Comparison of ENCODE assay signal across 18 cellular contexts in the genomic region with DNA sequence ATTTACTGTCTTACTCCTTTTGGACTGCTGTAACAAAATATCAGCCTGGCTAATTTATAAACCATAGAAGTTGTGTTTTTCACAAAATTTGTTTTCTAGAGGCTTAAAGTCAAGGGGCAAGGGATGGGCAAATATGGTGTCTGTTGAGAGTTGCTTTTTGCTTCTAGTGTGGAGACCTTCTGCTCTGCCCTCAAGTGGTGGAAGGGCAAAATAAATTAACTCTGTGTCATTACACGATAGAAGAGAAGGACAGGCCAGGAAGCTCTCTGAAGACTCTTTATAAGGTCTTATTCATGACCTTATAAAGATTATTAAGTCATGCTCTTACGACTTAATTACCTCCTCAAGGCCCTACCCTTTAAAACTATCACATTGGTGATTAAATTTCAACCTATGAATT.
DNase-seq lines count a peak whose midpoint lies in the region; ATAC-seq, FAIRE-seq and TF ChIP-seq lines count a peak whose summit lies in the region.
"Had no signal": no experiment of that assay in that cellular context is flagged by ENCODE, and none has a peak within 500 bp of the region (broad histone marks: within the 10 kb centered on the region; RNA-seq: fewer than 3 reads in every experiment).

No MANE protein-coding gene starts in this region.

- H2BK120ac ChIP-seq in H9 (ENCODE audit: low read depth, low read length, poor library complexity, severe bottlenecking), result no peak overlapping the region

- no peak overlapping the region for H3K9ac ChIP-seq in H9 (ENCODE audit: extremely low read depth, insufficient read length, low read length)
- H3K9ac ChIP-seq: BLaER1 treated with 17β-estradiol and CSF1 and Interleukin-3, amounts not matched to agents 10 nM and 100 nM had no signal

- no peak overlapping the region for H3K27ac ChIP-seq in H9 (ENCODE audit: insufficient read length, low read depth, low read length)
- H3K27ac ChIP-seq: BLaER1 treated with 17β-estradiol and CSF1 and Interleukin-3, amounts not matched to agents 10 nM and 100 nM; hepatocyte; spleen had no signal

- no peaks in the 10 kb centered on the region for H3K27me3 Mint-ChIP-seq in H9 (ENCODE audit: low read depth)
- H3K27me3 Mint-ChIP-seq: activated naive CD4-positive, alpha-beta T cell treated with anti-CD3 and anti-CD28 coated beads, Interleukin-2, amount 50 U/mL, for 24 hours; memory B cell had no signal

- H3K18ac ChIP-seq in H9 (ENCODE audit: insufficient read length, low read depth, low read length), result no peak overlapping the region

- no peak overlapping the region for H3K27ac Mint-ChIP-seq in H9
- H3K27ac Mint-ChIP-seq: activated naive CD4-positive, alpha-beta T cell treated with anti-CD3 and anti-CD28 coated beads, Interleukin-2, amount 50 U/mL, for 24 hours; memory B cell had no signal

- H3K9me3 Mint-ChIP-seq in H9, result peaks cover 13 to 19% of the 10 kb centered on the region in 2 experiments
- H3K9me3 Mint-ChIP-seq: memory B cell had no signal

- H2AK5ac ChIP-seq in H9 (ENCODE audit: insufficient read length, low read length), result no peak overlapping the region

- peaks cover 3% of the 10 kb centered on the region for H3K9me3 ChIP-seq in H9 (ENCODE audit: control insufficient read depth, low read depth, low read length)

- DNase-seq in CMK (ENCODE audit: low read depth) (peak; percentile 20), H9 (no peak), RPMI7951 (ENCODE audit: low read depth) (peak; percentile 14), iPS-NIHi11 (ENCODE audit: low spot score) (peak; percentile 22), NCI-H1048 (lab: John Stamatoyannopoulos, UW) (no peak), HTR-8/SVneo (ENCODE audit: insufficient read length, low spot score) (no peak), RPMI8226 (no peak)
- DNase-seq: central memory CD4-positive, alpha-beta T cell; NCI-H226; spleen had no signal

- no peak overlapping the region for H2BK15ac ChIP-seq in H9 (ENCODE audit: low read depth, low read length)

- H2BK5ac ChIP-seq in H9 (ENCODE audit: insufficient read length, low read length), result no peak overlapping the region

- no peak overlapping the region for H3K4me2 ChIP-seq in H9 (ENCODE audit: insufficient read depth, insufficient read length, low read length)
- H3K4me2 ChIP-seq: BLaER1 treated with 17β-estradiol and CSF1 and Interleukin-3, amounts not matched to agents 10 nM and 100 nM; hepatocyte had no signal

- H3K56ac ChIP-seq in H9 (ENCODE audit: insufficient read length, low read depth, low read length), result no peak overlapping the region

- TF ChIP-seq CTCF in H9 (conservative IDR thresholded peaks at IDR 0.05), result peak; percentile 48; the same call in 2 of the 3 replicates

- no peak overlapping the region for H4K5ac ChIP-seq in H9 (ENCODE audit: insufficient read length, low read depth, low read length)

- FAIRE-seq in HTR-8/SVneo (lab: Jason Lieb, UNC), result no peak
- FAIRE-seq: GM18507 had no signal

- H3K79me2 ChIP-seq in H9 (ENCODE audit: insufficient read depth, low read length), result no peaks in the 10 kb centered on the region
- H3K79me2 ChIP-seq: hepatocyte had no signal

- H3K23ac ChIP-seq in H9 (ENCODE audit: insufficient read length, low read depth, low read length), result no peak overlapping the region

- H3K4me1 Mint-ChIP-seq in H9, result no peaks in the 10 kb centered on the region
- H3K4me1 Mint-ChIP-seq: activated naive CD4-positive, alpha-beta T cell treated with anti-CD3 and anti-CD28 coated beads, Interleukin-2, amount 50 U/mL, for 24 hours; memory B cell had no signal

- H4K91ac ChIP-seq in H9 (ENCODE audit: insufficient read length, low read depth, low read length), result no peak overlapping the region

- ATAC-seq in GM19455 (IDR thresholded peaks at IDR 0.05; ENCODE audit: unreplicated experiment), result no peak
- ATAC-seq: HCT116, Right ventricle myocardium inferior had no signal

- H2BK12ac ChIP-seq in H9 (ENCODE audit: insufficient read length, low read depth, low read length), result no peak overlapping the region

- H3K4me3 Mint-ChIP-seq in H9, result no peak overlapping the region
- H3K4me3 Mint-ChIP-seq: activated naive CD4-positive, alpha-beta T cell treated with anti-CD3 and anti-CD28 coated beads, Interleukin-2, amount 50 U/mL, for 24 hours; memory B cell had no signal

- no peaks in the 10 kb centered on the region for H3K4me1 ChIP-seq in H9 (ENCODE audit: insufficient read depth, low read length)
- H3K4me1 ChIP-seq: BLaER1 treated with 17β-estradiol and CSF1 and Interleukin-3, amounts not matched to agents 10 nM and 100 nM; spleen had no signal

- no peak overlapping the region for H3T11ph ChIP-seq in H9 (ENCODE audit: low read length)

- no peak overlapping the region for H3K14ac ChIP-seq in H9 (ENCODE audit: insufficient read depth, low read length)

- no peak overlapping the region for H3K4ac ChIP-seq in H9 (ENCODE audit: low read depth, low read length)

- H3K27me3 ChIP-seq in H9 (ENCODE audit: insufficient read depth, low read length), result no peaks in the 10 kb centered on the region
- H3K27me3 ChIP-seq: BLaER1 treated with 17β-estradiol and CSF1 and Interleukin-3, amounts not matched to agents 10 nM and 100 nM; hepatocyte; spleen had no signal

- no CpG with 5 or more reads among the region's 2 CpGs for WGBS in H9 (ENCODE audit: extremely low coverage, insufficient read length, low lambda C conversion rate)

- H3K23me2 ChIP-seq in H9 (ENCODE audit: insufficient read length, low read depth, low read length, poor library complexity, severe bottlenecking), result no peaks in the 10 kb centered on the region

- no peaks in the 10 kb centered on the region for H4K20me1 ChIP-seq in H9 (ENCODE audit: control insufficient read depth, insufficient read depth, insufficient read length)
- H4K20me1 ChIP-seq: BLaER1 treated with 17β-estradiol and CSF1 and Interleukin-3, amounts not matched to agents 10 nM and 100 nM had no signal

- H3K79me1 ChIP-seq in H9 (ENCODE audit: insufficient read depth, low read depth, low read length, poor library complexity, severe bottlenecking), result no peaks in the 10 kb centered on the region

- H4K8ac ChIP-seq in H9 (replicated peaks; ENCODE audit: insufficient read length, low read depth, low read length), result no peak overlapping the region

- H2BK20ac ChIP-seq in H9 (ENCODE audit: low read depth, low read length, poor library complexity, severe bottlenecking), result no peak overlapping the region

- peaks cover 2 to 10% (median 3%) of the 10 kb centered on the region in 3 experiments; a peak in 4 of 7 replicates for H3K36me3 Mint-ChIP-seq in H9 (ENCODE audit: insufficient read depth in 1 of 3, low read depth in 3 of 3)
- H3K36me3 Mint-ChIP-seq: activated naive CD4-positive, alpha-beta T cell treated with anti-CD3 and anti-CD28 coated beads, Interleukin-2, amount 50 U/mL, for 24 hours; memory B cell had no signal

- no peak overlapping the region for H2AFZ ChIP-seq in H9 (ENCODE audit: low read length)
- H2AFZ ChIP-seq: hepatocyte had no signal

Comparison
In these comparisons a context has a peak if more than half of its experiments do, and no peak if none do; other contexts are left out.
1. DNase-seq: peak in CMK (single experiment), RPMI7951 (single experiment) and iPS-NIHi11 (single experiment); none in H9 (single experiment), NCI-H1048 (single experiment), HTR-8/SVneo (single experiment) and RPMI8226 (single experiment).